1 cellular context compared by ENCODE assay signal in the genomic region with DNA sequence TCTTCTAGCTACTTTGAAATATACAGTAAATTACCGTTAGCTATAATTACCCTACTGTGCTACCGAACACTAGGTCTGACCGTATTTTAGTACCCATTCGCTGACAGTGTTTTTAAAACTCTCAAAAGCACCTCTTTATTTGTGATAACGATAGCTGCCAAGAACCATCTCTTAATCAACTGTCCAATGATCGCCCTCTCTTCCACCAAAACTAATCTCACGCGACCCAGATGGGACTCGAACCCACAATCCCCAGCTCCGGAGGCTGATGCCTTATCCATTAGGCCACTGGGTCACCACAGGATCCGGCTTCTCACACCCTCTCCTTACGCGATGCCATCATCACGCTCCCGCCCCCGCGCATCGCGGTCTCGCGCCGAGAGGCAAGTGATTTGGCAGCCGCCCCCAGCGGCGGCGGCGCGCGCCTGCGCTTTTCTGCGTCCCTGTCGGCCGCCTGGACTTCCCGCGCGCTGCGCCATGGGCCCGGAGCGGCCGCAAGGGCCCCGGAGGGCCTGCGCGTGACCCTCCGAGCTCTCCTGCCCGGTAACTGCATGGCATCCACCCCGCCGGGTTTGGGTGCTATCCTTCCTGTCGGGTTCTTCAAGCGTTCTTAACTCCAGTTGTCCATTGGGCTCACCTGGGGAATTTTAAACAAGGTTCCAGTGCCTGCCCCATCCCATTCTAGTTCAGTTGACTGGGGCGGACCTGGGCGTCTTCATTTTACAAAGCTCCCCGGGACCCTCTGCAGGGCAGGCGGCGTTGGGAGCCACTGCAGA.
TF ChIP-seq lines count a peak whose summit lies in the region.

No MANE protein-coding gene starts in this region.

TF ChIP-seq in SK-N-SH, 30 proteins besides CTCF, POLR2A, EP300 and RAD21 (continued from another document):
- peak; percentile 97 for TF ChIP-seq CHD2 (IDR thresholded peaks at IDR 0.05; ENCODE audit: low read length, partially characterized antibody)
- peak; percentile 12; the same call in 1 of the 2 replicates for TF ChIP-seq TCF12 (IDR thresholded peaks at IDR 0.05)
- no peak for TF ChIP-seq RFX5 (IDR thresholded peaks at IDR 0.05; ENCODE audit: low read length)
- TF ChIP-seq SMC3 (IDR thresholded peaks at IDR 0.05; ENCODE audit: low read depth, low read length): no peak
- TF ChIP-seq, protein P1, sequence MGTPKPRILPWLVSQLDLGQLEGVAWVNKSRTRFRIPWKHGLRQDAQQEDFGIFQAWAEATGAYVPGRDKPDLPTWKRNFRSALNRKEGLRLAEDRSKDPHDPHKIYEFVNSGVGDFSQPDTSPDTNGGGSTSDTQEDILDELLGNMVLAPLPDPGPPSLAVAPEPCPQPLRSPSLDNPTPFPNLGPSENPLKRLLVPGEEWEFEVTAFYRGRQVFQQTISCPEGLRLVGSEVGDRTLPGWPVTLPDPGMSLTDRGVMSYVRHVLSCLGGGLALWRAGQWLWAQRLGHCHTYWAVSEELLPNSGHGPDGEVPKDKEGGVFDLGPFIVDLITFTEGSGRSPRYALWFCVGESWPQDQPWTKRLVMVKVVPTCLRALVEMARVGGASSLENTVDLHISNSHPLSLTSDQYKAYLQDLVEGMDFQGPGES (IDR thresholded peaks at IDR 0.05; ENCODE audit: low read depth, low read length): no peak
- TF ChIP-seq, protein P2, sequence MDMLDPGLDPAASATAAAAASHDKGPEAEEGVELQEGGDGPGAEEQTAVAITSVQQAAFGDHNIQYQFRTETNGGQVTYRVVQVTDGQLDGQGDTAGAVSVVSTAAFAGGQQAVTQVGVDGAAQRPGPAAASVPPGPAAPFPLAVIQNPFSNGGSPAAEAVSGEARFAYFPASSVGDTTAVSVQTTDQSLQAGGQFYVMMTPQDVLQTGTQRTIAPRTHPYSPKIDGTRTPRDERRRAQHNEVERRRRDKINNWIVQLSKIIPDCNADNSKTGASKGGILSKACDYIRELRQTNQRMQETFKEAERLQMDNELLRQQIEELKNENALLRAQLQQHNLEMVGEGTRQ (IDR thresholded peaks at IDR 0.05; ENCODE audit: borderline replicate concordance, low read depth, low read length): no peak
- peak; percentile 93; the same call in 1 of the 2 replicates for TF ChIP-seq SIN3A (IDR thresholded peaks at IDR 0.05; ENCODE audit: borderline replicate concordance, low read depth, low read length)
- peak; percentile 33; the same call in 1 of the 2 replicates for TF ChIP-seq NFIC (IDR thresholded peaks at IDR 0.05; ENCODE audit: borderline replicate concordance)
- TF ChIP-seq POLR2AphosphoS5 (IDR thresholded peaks at IDR 0.05; ENCODE audit: low read depth, low read length): peak; percentile 88
- no peak; the same call in 1 of the 2 replicates for TF ChIP-seq RXRA (IDR thresholded peaks at IDR 0.05; ENCODE audit: borderline replicate concordance, low read depth)
- TF ChIP-seq, protein P3, sequence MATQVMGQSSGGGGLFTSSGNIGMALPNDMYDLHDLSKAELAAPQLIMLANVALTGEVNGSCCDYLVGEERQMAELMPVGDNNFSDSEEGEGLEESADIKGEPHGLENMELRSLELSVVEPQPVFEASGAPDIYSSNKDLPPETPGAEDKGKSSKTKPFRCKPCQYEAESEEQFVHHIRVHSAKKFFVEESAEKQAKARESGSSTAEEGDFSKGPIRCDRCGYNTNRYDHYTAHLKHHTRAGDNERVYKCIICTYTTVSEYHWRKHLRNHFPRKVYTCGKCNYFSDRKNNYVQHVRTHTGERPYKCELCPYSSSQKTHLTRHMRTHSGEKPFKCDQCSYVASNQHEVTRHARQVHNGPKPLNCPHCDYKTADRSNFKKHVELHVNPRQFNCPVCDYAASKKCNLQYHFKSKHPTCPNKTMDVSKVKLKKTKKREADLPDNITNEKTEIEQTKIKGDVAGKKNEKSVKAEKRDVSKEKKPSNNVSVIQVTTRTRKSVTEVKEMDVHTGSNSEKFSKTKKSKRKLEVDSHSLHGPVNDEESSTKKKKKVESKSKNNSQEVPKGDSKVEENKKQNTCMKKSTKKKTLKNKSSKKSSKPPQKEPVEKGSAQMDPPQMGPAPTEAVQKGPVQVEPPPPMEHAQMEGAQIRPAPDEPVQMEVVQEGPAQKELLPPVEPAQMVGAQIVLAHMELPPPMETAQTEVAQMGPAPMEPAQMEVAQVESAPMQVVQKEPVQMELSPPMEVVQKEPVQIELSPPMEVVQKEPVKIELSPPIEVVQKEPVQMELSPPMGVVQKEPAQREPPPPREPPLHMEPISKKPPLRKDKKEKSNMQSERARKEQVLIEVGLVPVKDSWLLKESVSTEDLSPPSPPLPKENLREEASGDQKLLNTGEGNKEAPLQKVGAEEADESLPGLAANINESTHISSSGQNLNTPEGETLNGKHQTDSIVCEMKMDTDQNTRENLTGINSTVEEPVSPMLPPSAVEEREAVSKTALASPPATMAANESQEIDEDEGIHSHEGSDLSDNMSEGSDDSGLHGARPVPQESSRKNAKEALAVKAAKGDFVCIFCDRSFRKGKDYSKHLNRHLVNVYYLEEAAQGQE (IDR thresholded peaks at IDR 0.05; ENCODE audit: low read depth, low read length): peak; percentile 62; the same call in 1 of the 2 replicates
- peak; percentile 75; the same call in 1 of the 2 replicates for TF ChIP-seq YY1 (IDR thresholded peaks at IDR 0.05; ENCODE audit: low read depth)
- TF ChIP-seq, protein P4, sequence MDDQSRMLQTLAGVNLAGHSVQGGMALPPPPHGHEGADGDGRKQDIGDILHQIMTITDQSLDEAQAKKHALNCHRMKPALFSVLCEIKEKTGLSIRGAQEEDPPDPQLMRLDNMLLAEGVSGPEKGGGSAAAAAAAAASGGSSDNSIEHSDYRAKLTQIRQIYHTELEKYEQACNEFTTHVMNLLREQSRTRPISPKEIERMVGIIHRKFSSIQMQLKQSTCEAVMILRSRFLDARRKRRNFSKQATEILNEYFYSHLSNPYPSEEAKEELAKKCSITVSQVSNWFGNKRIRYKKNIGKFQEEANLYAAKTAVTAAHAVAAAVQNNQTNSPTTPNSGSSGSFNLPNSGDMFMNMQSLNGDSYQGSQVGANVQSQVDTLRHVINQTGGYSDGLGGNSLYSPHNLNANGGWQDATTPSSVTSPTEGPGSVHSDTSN (IDR thresholded peaks at IDR 0.05): peak; percentile 90
- no peak for TF ChIP-seq ELF1 (IDR thresholded peaks at IDR 0.05)
- TF ChIP-seq EZH2phosphoT487 (IDR thresholded peaks at IDR 0.05; ENCODE audit: borderline replicate concordance, low read depth): no peak
- TF ChIP-seq MEF2A (IDR thresholded peaks at IDR 0.05; ENCODE audit: borderline replicate concordance, low read depth): no peak; the same call in 1 of the 2 replicates
- TF ChIP-seq, protein P5, sequence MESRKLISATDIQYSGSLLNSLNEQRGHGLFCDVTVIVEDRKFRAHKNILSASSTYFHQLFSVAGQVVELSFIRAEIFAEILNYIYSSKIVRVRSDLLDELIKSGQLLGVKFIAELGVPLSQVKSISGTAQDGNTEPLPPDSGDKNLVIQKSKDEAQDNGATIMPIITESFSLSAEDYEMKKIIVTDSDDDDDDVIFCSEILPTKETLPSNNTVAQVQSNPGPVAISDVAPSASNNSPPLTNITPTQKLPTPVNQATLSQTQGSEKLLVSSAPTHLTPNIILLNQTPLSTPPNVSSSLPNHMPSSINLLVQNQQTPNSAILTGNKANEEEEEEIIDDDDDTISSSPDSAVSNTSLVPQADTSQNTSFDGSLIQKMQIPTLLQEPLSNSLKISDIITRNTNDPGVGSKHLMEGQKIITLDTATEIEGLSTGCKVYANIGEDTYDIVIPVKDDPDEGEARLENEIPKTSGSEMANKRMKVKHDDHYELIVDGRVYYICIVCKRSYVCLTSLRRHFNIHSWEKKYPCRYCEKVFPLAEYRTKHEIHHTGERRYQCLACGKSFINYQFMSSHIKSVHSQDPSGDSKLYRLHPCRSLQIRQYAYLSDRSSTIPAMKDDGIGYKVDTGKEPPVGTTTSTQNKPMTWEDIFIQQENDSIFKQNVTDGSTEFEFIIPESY (IDR thresholded peaks at IDR 0.05; ENCODE audit: borderline replicate concordance, low read depth): peak; percentile 83
